ENCODE assay signal across 1 cellular context in genomic region chr21:45123440-45123839, GRCh38.
A peak's percentile ranks its signal among the peaks of the same experiment; 100 is the strongest.
TF ChIP-seq lines count a peak whose summit lies in the region.

No MANE protein-coding gene starts in this region.

TF ChIP-seq in HepG2, 621 proteins besides CTCF, POLR2A, EP300 and RAD21 (continued from another document):
- TF ChIP-seq ARID5B (CRISPR knock-in tag; IDR thresholded peaks at IDR 0.05): peak; percentile 38; the same call in 1 of the 2 replicates
- TF ChIP-seq MEIS2 (CRISPR knock-in tag; IDR thresholded peaks at IDR 0.05): 0 out of 2 replicates have a peak, but pooled peaks have one; percentile 64
- 0 out of 2 replicates have a peak, but pooled peaks have one; percentile 51 for TF ChIP-seq MTA1 (CRISPR knock-in tag; IDR thresholded peaks at IDR 0.05; ENCODE audit: borderline replicate concordance)
- no peak for TF ChIP-seq HOXA9 (CRISPR knock-in tag; IDR thresholded peaks at IDR 0.05; ENCODE audit: borderline replicate concordance)
- TF ChIP-seq SOX6 (IDR thresholded peaks at IDR 0.05): no peak
- no peak for TF ChIP-seq SOX6 (CRISPR knock-in tag; IDR thresholded peaks at IDR 0.05)
- 0 out of 2 replicates have a peak, but pooled peaks have one; percentile 8 for TF ChIP-seq STAG1 (CRISPR knock-in tag; IDR thresholded peaks at IDR 0.05)
- TF ChIP-seq TFAP4 (IDR thresholded peaks at IDR 0.05; ENCODE audit: borderline replicate concordance, low read depth): peak; percentile 65; the same call in 1 of the 2 replicates
- no peak for TF ChIP-seq SIN3A (IDR thresholded peaks at IDR 0.05; ENCODE audit: borderline replicate concordance, low read depth, low read length)
- TF ChIP-seq IKZF5 (CRISPR knock-in tag; IDR thresholded peaks at IDR 0.05): peak; percentile 54; the same call in 1 of the 2 replicates
- TF ChIP-seq GLMP (CRISPR knock-in tag; IDR thresholded peaks at IDR 0.05; ENCODE audit: borderline replicate concordance): no peak
- peak; percentile 27; the same call in 1 of the 2 replicates for TF ChIP-seq MYC (CRISPR knock-in tag; IDR thresholded peaks at IDR 0.05; ENCODE audit: borderline replicate concordance)
- TF ChIP-seq ZNF292 (CRISPR knock-in tag; IDR thresholded peaks at IDR 0.05; ENCODE audit: borderline replicate concordance, low read depth): peak; percentile 97
- 0 out of 2 replicates have a peak, but pooled peaks have one; percentile 40 for TF ChIP-seq ARNTL (CRISPR knock-in tag; IDR thresholded peaks at IDR 0.05)
- TF ChIP-seq ZNF674 (CRISPR knock-in tag; IDR thresholded peaks at IDR 0.05; ENCODE audit: low read depth): no peak
- peak; percentile 18; the same call in 1 of the 2 replicates for TF ChIP-seq SOX5 (CRISPR knock-in tag; IDR thresholded peaks at IDR 0.05; ENCODE audit: borderline replicate concordance)
- peak; percentile 31; the same call in 1 of the 2 replicates for TF ChIP-seq HDAC1 (CRISPR knock-in tag; IDR thresholded peaks at IDR 0.05)
- TF ChIP-seq ZNF781 (CRISPR knock-in tag; IDR thresholded peaks at IDR 0.05; ENCODE audit: borderline replicate concordance, not compliant biosample characterization): no peak
- no peak for TF ChIP-seq CSRNP1 (CRISPR knock-in tag; IDR thresholded peaks at IDR 0.05)
- TF ChIP-seq NR0B2 (CRISPR knock-in tag; IDR thresholded peaks at IDR 0.05): no peak
- TF ChIP-seq ZNF281 (CRISPR knock-in tag; IDR thresholded peaks at IDR 0.05; ENCODE audit: borderline replicate concordance): no peak
- peak; percentile 81 for TF ChIP-seq RARA (CRISPR knock-in tag; IDR thresholded peaks at IDR 0.05)
- TF ChIP-seq FOXP4 (CRISPR knock-in tag; IDR thresholded peaks at IDR 0.05): peak; percentile 48; the same call in 1 of the 2 replicates
- peak; percentile 61 for TF ChIP-seq HNF4A (CRISPR knock-in tag; IDR thresholded peaks at IDR 0.05)
- peak; percentile 39 for TF ChIP-seq HOXA3 (CRISPR knock-in tag; IDR thresholded peaks at IDR 0.05)
TF ChIP-seq in HepG2: peak in this region for 59.
